In genomic region chr10:50469778-50470193, GRCh38 we compare ENCODE assay signal across 11 cellular contexts.
DNase-seq lines count a peak whose midpoint lies in the region; ATAC-seq and TF ChIP-seq lines count a peak whose summit lies in the region.
"Had no signal": no experiment of that assay in that cellular context is flagged by ENCODE, and none has a peak within 500 bp of the region (broad histone marks: within the 10 kb centered on the region; RNA-seq: fewer than 3 reads in every experiment).

No MANE protein-coding gene starts in this region.

- peak overlapping the region; percentile 65 for H3K27ac Mint-ChIP-seq in activated CD8-positive, alpha-beta memory T cell treated with anti-CD3 and anti-CD28 coated beads, Interleukin-2, amount 10 ng/mL, durations not matched to agents 7 days and 5 days
- no peak overlapping the region for H3K27ac Mint-ChIP-seq in activated T-cell treated with anti-CD3 and anti-CD28 coated beads, Interleukin-2, amount 50 U/mL, for 24 hours
- H3K27ac Mint-ChIP-seq: activated CD4-positive, alpha-beta T cell treated with anti-CD3 and anti-CD28 coated beads, Interleukin-2, amount 10 ng/mL, durations not matched to agents 7 days and 5 days had no signal

- TF ChIP-seq CTCF in heart right ventricle (IDR thresholded peaks at IDR 0.05) (no peak), thyroid gland (IDR thresholded peaks at IDR 0.05) (no peak)

- peak; percentile 52 for DNase-seq in activated CD8-positive, alpha-beta memory T cell treated with anti-CD3 and anti-CD28 coated beads, Interleukin-2, amount 10 ng/mL, durations not matched to agents 7 days and 5 days
- no peak for DNase-seq in activated CD8-positive, alpha-beta memory T cell treated with anti-CD3 and anti-CD28 coated beads, Interleukin-2, amount 50 U/mL, for 4 hours
- DNase-seq in NOMO-1 treated with dmso at 0.1 percent for 144 hours (lab: John Stamatoyannopoulos, UW; ENCODE audit: unreplicated experiment): peak; percentile 86
- no peak for DNase-seq in heart right ventricle
- no peak for DNase-seq in thyroid gland
- DNase-seq in stimulated activated CD4-positive, alpha-beta T cell treated with anti-CD3 and anti-CD28 coated beads, Interleukin-4, amount 100 ng/mL, for 1 hour: no peak
- no peak for DNase-seq in activated T-cell treated with anti-CD3 and anti-CD28 coated beads, Interleukin-2, amount 50 U/mL, for 24 hours
- DNase-seq: activated CD4-positive, alpha-beta T cell treated with anti-CD3 and anti-CD28 coated beads, Interleukin-2, amount 10 ng/mL, durations not matched to agents 7 days and 5 days; adrenal gland had no signal

- H3K36me3 ChIP-seq in heart right ventricle (no peaks in the 10 kb centered on the region), thyroid gland (no peaks in the 10 kb centered on the region)
- H3K36me3 ChIP-seq: adrenal gland had no signal

- no peak overlapping the region for H3K4me3 Mint-ChIP-seq in activated CD8-positive, alpha-beta memory T cell treated with anti-CD3 and anti-CD28 coated beads, Interleukin-2, amount 10 ng/mL, durations not matched to agents 7 days and 5 days
- H3K4me3 Mint-ChIP-seq in activated T-cell treated with anti-CD3 and anti-CD28 coated beads, Interleukin-2, amount 50 U/mL, for 24 hours: no peak overlapping the region
- H3K4me3 Mint-ChIP-seq: activated CD4-positive, alpha-beta T cell treated with anti-CD3 and anti-CD28 coated beads, Interleukin-2, amount 10 ng/mL, durations not matched to agents 7 days and 5 days had no signal

- peak; percentile 62 for ATAC-seq in activated CD8-positive, alpha-beta memory T cell treated with anti-CD3 and anti-CD28 coated beads, Interleukin-2, amount 10 ng/mL, durations not matched to agents 7 days and 5 days
- ATAC-seq in heart right ventricle: peak in 6 of 8 donors; percentile 51 to 80 (median 68)
- ATAC-seq in HG03196 (IDR thresholded peaks at IDR 0.05; ENCODE audit: unreplicated experiment): no peak

- peak overlapping the region in 2 of 10 donors; percentile 31 to 46 for H3K27ac ChIP-seq in heart right ventricle
- peak overlapping the region; percentile 26 to 79 (median 75) for H3K27ac ChIP-seq in thyroid gland
- H3K27ac ChIP-seq: adrenal gland, epithelial cell of prostate had no signal

- CTCF ChIA-PET in activated CD8-positive, alpha-beta memory T cell treated with anti-CD3 and anti-CD28 coated beads, Interleukin-2, amount 10 ng/mL, durations not matched to agents 7 days and 5 days (lab: Charles Lee): interaction anchor here (1.0 kb wide), 1 partner anchor 27 kb away, joined by 3 read pairs; no protein-coding TSS in a partner anchor

- H3K4me1 ChIP-seq in heart right ventricle (peaks cover 0 to 59% (median 51%) of the 10 kb centered on the region in 9 donors), thyroid gland (peaks cover 36 to 40% of the 10 kb centered on the region in 2 donors)

- H3K36me3 Mint-ChIP-seq in activated CD8-positive, alpha-beta memory T cell treated with anti-CD3 and anti-CD28 coated beads, Interleukin-2, amount 10 ng/mL, durations not matched to agents 7 days and 5 days: peaks cover 19% of the 10 kb centered on the region
- peaks cover 11% of the 10 kb centered on the region for H3K36me3 Mint-ChIP-seq in activated T-cell treated with anti-CD3 and anti-CD28 coated beads, Interleukin-2, amount 50 U/mL, for 24 hours (ENCODE audit: low read depth)

- no peaks in the 10 kb centered on the region for H3K9me3 ChIP-seq in heart right ventricle
- H3K9me3 ChIP-seq in thyroid gland: no peaks in the 10 kb centered on the region
- H3K9me3 ChIP-seq: adrenal gland had no signal

- H3K4me3 ChIP-seq in heart right ventricle (no peak overlapping the region), thyroid gland (replicated peaks in 1 of 3) (no peak overlapping the region)
- H3K4me3 ChIP-seq: adrenal gland had no signal

- WGBS in heart right ventricle, 2 donors: 12 to 17% methylated on average over 3 of the region's 3 CpGs
- WGBS in thyroid gland, 2 donors: 34 to 55% methylated on average over 3 of the region's 3 CpGs

- intact Hi-C loops in heart right ventricle (cut with DNase I) (no loop called here), thyroid gland (cut with DNase I) (no loop called here)

- no peaks in the 10 kb centered on the region for H3K27me3 Mint-ChIP-seq in activated CD8-positive, alpha-beta memory T cell treated with anti-CD3 and anti-CD28 coated beads, Interleukin-2, amount 10 ng/mL, durations not matched to agents 7 days and 5 days
- H3K27me3 Mint-ChIP-seq in activated T-cell treated with anti-CD3 and anti-CD28 coated beads, Interleukin-2, amount 50 U/mL, for 24 hours: no peaks in the 10 kb centered on the region
- H3K27me3 Mint-ChIP-seq: activated CD4-positive, alpha-beta T cell treated with anti-CD3 and anti-CD28 coated beads, Interleukin-2, amount 10 ng/mL, durations not matched to agents 7 days and 5 days had no signal

- H3K9me3 Mint-ChIP-seq in activated CD8-positive, alpha-beta memory T cell treated with anti-CD3 and anti-CD28 coated beads, Interleukin-2, amount 10 ng/mL, durations not matched to agents 7 days and 5 days (ENCODE audit: low read depth): peaks cover 4% of the 10 kb centered on the region
- H3K9me3 Mint-ChIP-seq in activated T-cell treated with anti-CD3 and anti-CD28 coated beads, Interleukin-2, amount 50 U/mL, for 24 hours: no peaks in the 10 kb centered on the region
- H3K9me3 Mint-ChIP-seq: activated CD4-positive, alpha-beta T cell treated with anti-CD3 and anti-CD28 coated beads, Interleukin-2, amount 10 ng/mL, durations not matched to agents 7 days and 5 days had no signal

- H3K4me1 Mint-ChIP-seq in activated CD8-positive, alpha-beta memory T cell treated with anti-CD3 and anti-CD28 coated beads, Interleukin-2, amount 10 ng/mL, durations not matched to agents 7 days and 5 days: peaks cover 52% of the 10 kb centered on the region
- peaks cover 67% of the 10 kb centered on the region for H3K4me1 Mint-ChIP-seq in activated T-cell treated with anti-CD3 and anti-CD28 coated beads, Interleukin-2, amount 50 U/mL, for 24 hours (ENCODE audit: low read depth)

- H3K27me3 ChIP-seq in heart right ventricle (no peaks in the 10 kb centered on the region), thyroid gland (no peaks in the 10 kb centered on the region)
- H3K27me3 ChIP-seq: adrenal gland had no signal

- TF ChIP-seq POLR2A in thyroid gland (IDR thresholded peaks at IDR 0.05): no peak

Comparison
In these comparisons a context has a peak if more than half of its experiments do, and no peak if none do; other contexts are left out.
1. DNase-seq: peak in activated CD8-positive, alpha-beta memory T cell treated with anti-CD3 and anti-CD28 coated beads, Interleukin-2, amount 10 ng/mL, durations not matched to agents 7 days and 5 days (single experiment) and NOMO-1 treated with dmso at 0.1 percent for 144 hours (single experiment); none in activated CD8-positive, alpha-beta memory T cell treated with anti-CD3 and anti-CD28 coated beads, Interleukin-2, amount 50 U/mL, for 4 hours (single experiment), heart right ventricle (0 of 2), thyroid gland (0 of 2), stimulated activated CD4-positive, alpha-beta T cell treated with anti-CD3 and anti-CD28 coated beads, Interleukin-4, amount 100 ng/mL, for 1 hour (single experiment) and activated T-cell treated with anti-CD3 and anti-CD28 coated beads, Interleukin-2, amount 50 U/mL, for 24 hours (single experiment).